8 cellular contexts compared by ENCODE assay signal in genomic region chr11:96340555-96340885, GRCh38. TPM values are rescaled to one million over a fixed set of nuclear protein-coding genes. Genes with fewer than 3 reads are reported as not detected.
DNase-seq lines count a peak whose midpoint lies in the region; ATAC-seq and TF ChIP-seq lines count a peak whose summit lies in the region.

No MANE protein-coding gene starts in this region.

- no peak for DNase-seq in CD8-positive, alpha-beta memory T cell
- DNase-seq in activated T-helper 1 cell treated with anti-CD3 and anti-CD28 coated beads, Interleukin-12 subunit alpha, Interleukin-12 subunit beta, Interleukin-2, Interleukin-4 antibody, amounts not matched to agents 30 ng/mL and 10 ng/mL and 1 ng/mL, durations not matched to agents 14 hours and 24 hours and 36 hours (ENCODE audit: low spot score), result no peak
- DNase-seq in fibroblast of villous mesenchyme (ENCODE audit: low read depth) (no peak), renal cortical epithelial cell (ENCODE audit: low read depth) (peak; percentile 57), epidermal melanocyte (ENCODE audit: insufficient read length, low spot score) (no peak), occipital lobe (lab: John Stamatoyannopoulos, UW) (no peak), kidney tubule cell (ENCODE audit: low spot score) (no peak)

- no peak for TF ChIP-seq CTCF in fibroblast of villous mesenchyme (IDR thresholded peaks at IDR 0.05; ENCODE audit: insufficient read depth, low read depth, low read length)

- peak overlapping the region; percentile 99 for H3K4me3 ChIP-seq in CD8-positive, alpha-beta memory T cell (ENCODE audit: low read length)
- peak overlapping the region; percentile 67 for H3K4me3 ChIP-seq in fibroblast of villous mesenchyme (ENCODE audit: low read depth, low read length)

- no peaks in the 10 kb centered on the region for H3K9me3 ChIP-seq in CD8-positive, alpha-beta memory T cell (ENCODE audit: low read length)

- H3K9me3 Mint-ChIP-seq in CD8-positive, alpha-beta memory T cell, result no peaks in the 10 kb centered on the region
- H3K9me3 Mint-ChIP-seq in activated T-helper 1 cell treated with anti-CD3 and anti-CD28 coated beads, Interleukin-12 subunit alpha, Interleukin-12 subunit beta, Interleukin-2, Interleukin-4 antibody, amounts not matched to agents 30 ng/mL and 10 ng/mL and 1 ng/mL, durations not matched to agents 14 hours and 24 hours and 36 hours, result no peaks in the 10 kb centered on the region

- H3K36me3 Mint-ChIP-seq in CD8-positive, alpha-beta memory T cell, result peaks cover 3 to 28% (median 6%) of the 10 kb centered on the region in 3 donors
- H3K36me3 Mint-ChIP-seq in activated T-helper 1 cell treated with anti-CD3 and anti-CD28 coated beads, Interleukin-12 subunit alpha, Interleukin-12 subunit beta, Interleukin-2, Interleukin-4 antibody, amounts not matched to agents 30 ng/mL and 10 ng/mL and 1 ng/mL, durations not matched to agents 14 hours and 24 hours and 36 hours (ENCODE audit: low read depth), result peaks cover 14% of the 10 kb centered on the region

- peaks cover 63 to 69% (median 66%) of the 10 kb centered on the region in 3 donors for H3K4me1 Mint-ChIP-seq in CD8-positive, alpha-beta memory T cell
- H3K4me1 Mint-ChIP-seq in activated T-helper 1 cell treated with anti-CD3 and anti-CD28 coated beads, Interleukin-12 subunit alpha, Interleukin-12 subunit beta, Interleukin-2, Interleukin-4 antibody, amounts not matched to agents 30 ng/mL and 10 ng/mL and 1 ng/mL, durations not matched to agents 14 hours and 24 hours and 36 hours (ENCODE audit: low read depth), result peaks cover 72% of the 10 kb centered on the region

- H3K27me3 Mint-ChIP-seq in CD8-positive, alpha-beta memory T cell, result no peaks in the 10 kb centered on the region
- H3K27me3 Mint-ChIP-seq in activated T-helper 1 cell treated with anti-CD3 and anti-CD28 coated beads, Interleukin-12 subunit alpha, Interleukin-12 subunit beta, Interleukin-2, Interleukin-4 antibody, amounts not matched to agents 30 ng/mL and 10 ng/mL and 1 ng/mL, durations not matched to agents 14 hours and 24 hours and 36 hours (ENCODE audit: insufficient read depth), result no peaks in the 10 kb centered on the region

- CTCF ChIA-PET in CD8-positive, alpha-beta memory T cell (lab: Charles Lee), result interaction anchor here (0.8 to 6.7 kb wide), 14 partner anchors 9 to 505 kb away, joined by 3 to 96 read pairs (median 18); no protein-coding TSS in a partner anchor

- H3K4me3 Mint-ChIP-seq in CD8-positive, alpha-beta memory T cell, result peak overlapping the region; percentile 90 to 99 (median 96)
- H3K4me3 Mint-ChIP-seq in activated T-helper 1 cell treated with anti-CD3 and anti-CD28 coated beads, Interleukin-12 subunit alpha, Interleukin-12 subunit beta, Interleukin-2, Interleukin-4 antibody, amounts not matched to agents 30 ng/mL and 10 ng/mL and 1 ng/mL, durations not matched to agents 14 hours and 24 hours and 36 hours, result peak overlapping the region; percentile 94

- H3K27ac Mint-ChIP-seq in CD8-positive, alpha-beta memory T cell, result peak overlapping the region; percentile 87 to 94 (median 91)
- H3K27ac Mint-ChIP-seq in activated T-helper 1 cell treated with anti-CD3 and anti-CD28 coated beads, Interleukin-12 subunit alpha, Interleukin-12 subunit beta, Interleukin-2, Interleukin-4 antibody, amounts not matched to agents 30 ng/mL and 10 ng/mL and 1 ng/mL, durations not matched to agents 14 hours and 24 hours and 36 hours, result peak overlapping the region; percentile 89

- peaks cover 63% of the 10 kb centered on the region for H3K4me1 ChIP-seq in CD8-positive, alpha-beta memory T cell (ENCODE audit: insufficient read depth, low read length)

- POLR2A ChIA-PET in CD8-positive, alpha-beta memory T cell (lab: Charles Lee), result interaction anchor here (0.6 to 0.9 kb wide), 3 partner anchors 125 to 306 kb away, joined by 3 to 4 read pairs (median 3); no protein-coding TSS in a partner anchor

- no peaks in the 10 kb centered on the region for H3K36me3 ChIP-seq in CD8-positive, alpha-beta memory T cell (ENCODE audit: insufficient read depth, low read length)

- intact Hi-C loops in activated T-helper 1 cell treated with anti-CD3 and anti-CD28 coated beads, Interleukin-12 subunit alpha, Interleukin-12 subunit beta, Interleukin-2, Interleukin-4 antibody, amounts not matched to agents 30 ng/mL and 10 ng/mL and 1 ng/mL, durations not matched to agents 14 hours and 24 hours and 36 hours (cut with micrococcal nuclease), result loop anchor here (5.0 kb wide), 1 partner anchor 1243 kb away; no protein-coding TSS in a partner anchor

- no peaks in the 10 kb centered on the region for H3K27me3 ChIP-seq in CD8-positive, alpha-beta memory T cell (ENCODE audit: insufficient read depth, low read length, poor library complexity, severe bottlenecking)

- H3K27ac ChIP-seq in CD8-positive, alpha-beta memory T cell (ENCODE audit: low read depth, low read length), result peak overlapping the region; percentile 46

- ATAC-seq in GM19397 (IDR thresholded peaks at IDR 0.05; ENCODE audit: unreplicated experiment), result no peak

RNA-seq across cellular contexts. Expression of gene MAML2, which starts 2.5 kb away (rescaled TPM):
- 10 to 100 TPM; 15.6 to 15.9 TPM for total RNA-seq in CD8-positive, alpha-beta memory T cell
- 11.1 TPM for polyA plus RNA-seq in CD8-positive, alpha-beta memory T cell
- 10.0 and 10.1 TPM in 2 replicates for total RNA-seq in activated T-helper 1 cell treated with anti-CD3 and anti-CD28 coated beads, Interleukin-12 subunit alpha, Interleukin-12 subunit beta, Interleukin-2, Interleukin-4 antibody, amounts not matched to agents 30 ng/mL and 10 ng/mL and 1 ng/mL, durations not matched to agents 14 hours and 24 hours and 36 hours
- total RNA-seq in fibroblast of villous mesenchyme (16.8 and 30.7 TPM in 2 replicates), renal cortical epithelial cell (6.1 and 18.0 TPM in 2 replicates), occipital lobe (4.8 TPM)

RNA-seq across cellular contexts. Expression of gene CCDC82, which starts 49.2 kb away (rescaled TPM):
- 10 to 100 TPM; 23.4 to 25.3 TPM for total RNA-seq in CD8-positive, alpha-beta memory T cell
- 28.2 TPM for polyA plus RNA-seq in CD8-positive, alpha-beta memory T cell
- total RNA-seq in activated T-helper 1 cell treated with anti-CD3 and anti-CD28 coated beads, Interleukin-12 subunit alpha, Interleukin-12 subunit beta, Interleukin-2, Interleukin-4 antibody, amounts not matched to agents 30 ng/mL and 10 ng/mL and 1 ng/mL, durations not matched to agents 14 hours and 24 hours and 36 hours, result 28.5 and 29.9 TPM in 2 replicates
- total RNA-seq in fibroblast of villous mesenchyme, result 12.2 and 17.7 TPM in 2 replicates
- 20.0 and 42.2 TPM in 2 replicates for total RNA-seq in renal cortical epithelial cell
- total RNA-seq in occipital lobe, result 68.8 TPM

RNA-seq across cellular contexts. Expression of gene JRKL, which starts 49.3 kb away (rescaled TPM):
- 10 to 100 TPM in 1 of 2 experiments, 1 to 10 TPM in 1; 9.7 to 10.4 TPM for total RNA-seq in CD8-positive, alpha-beta memory T cell
- 2.5 TPM for polyA plus RNA-seq in CD8-positive, alpha-beta memory T cell
- 9.6 and 10.2 TPM in 2 replicates for total RNA-seq in activated T-helper 1 cell treated with anti-CD3 and anti-CD28 coated beads, Interleukin-12 subunit alpha, Interleukin-12 subunit beta, Interleukin-2, Interleukin-4 antibody, amounts not matched to agents 30 ng/mL and 10 ng/mL and 1 ng/mL, durations not matched to agents 14 hours and 24 hours and 36 hours
- total RNA-seq in fibroblast of villous mesenchyme (6.1 and 10.4 TPM in 2 replicates), renal cortical epithelial cell (16.0 and 24.4 TPM in 2 replicates), occipital lobe (14.3 TPM)
